ENCODE assay signal across 24 cellular contexts in the genomic region with DNA sequence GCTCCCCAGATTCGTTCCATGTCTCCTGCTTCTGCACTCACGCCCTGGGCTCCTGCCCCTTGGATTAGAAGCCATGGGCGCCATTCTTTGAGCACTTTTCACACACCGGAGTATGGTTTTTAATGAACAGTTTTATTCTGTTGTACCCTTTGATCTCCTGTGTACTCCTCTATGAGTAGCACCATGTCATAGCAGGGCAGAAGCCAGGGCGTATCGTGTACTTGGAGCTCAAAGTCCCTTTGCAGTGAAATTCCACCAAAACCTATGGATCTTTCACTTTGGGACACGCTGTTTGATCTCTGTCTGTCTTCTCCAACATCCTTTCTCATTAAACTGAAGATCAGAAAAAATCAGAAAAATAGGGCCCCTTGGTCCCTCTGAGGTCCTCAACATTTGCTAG.
"Had no signal": no experiment of that assay in that cellular context is flagged by ENCODE, and none has a peak within 500 bp of the region (broad histone marks: within the 10 kb centered on the region; RNA-seq: fewer than 3 reads in every experiment).

No MANE protein-coding gene starts in this region.

- DNase-seq: activated B cell treated with CpG ODN at 0.5 μM for 24 hours; activated CD4-positive, alpha-beta T cell treated with anti-CD3 and anti-CD28 coated beads for 1 hour; activated CD4-positive, alpha-beta T cell treated with anti-CD3 and anti-CD28 coated beads, Interleukin-2, amount 10 ng/mL, durations not matched to agents 24 days and 14 days; activated CD4-positive, alpha-beta T cell treated with anti-CD3 and anti-CD28 coated beads, Interleukin-2, amount 50 U/mL, for 48 hours; activated CD8-positive, alpha-beta memory T cell treated with anti-CD3 and anti-CD28 coated beads, Interleukin-2, amount 10 ng/mL, durations not matched to agents 7 days and 5 days; activated effector memory CD4-positive, alpha-beta T cell treated with anti-CD3 and anti-CD28 coated beads, Interleukin-2, amount 50 U/mL, for 16 hours; activated naive CD4-positive, alpha-beta T cell treated with Interleukin-2 at 50 U/mL for 16 hours; activated naive CD8-positive, alpha-beta T cell treated with anti-CD3 and anti-CD28 coated beads, Interleukin-2, amount 50 U/mL, for 24 hours; activated T-cell treated with anti-CD3 and anti-CD28 coated beads, Interleukin-2, amount 50 U/mL, for 24 hours; amniotic stem cell; body of pancreas; central memory CD4-positive, alpha-beta T cell; KG1; NCI-H1092; NCI-H2107; NCI-H2171 treated with DMSO at 0.1 percent for 48 hours; NCI-H226; NCI-H524; PC-9; T-helper 17 cell; T-helper 9 cell had no signal

- H3K27me3 Mint-ChIP-seq: activated B cell treated with CpG ODN at 0.5 μM for 24 hours; activated CD4-positive, alpha-beta T cell treated with anti-CD3 and anti-CD28 coated beads, Interleukin-2, amount 10 ng/mL, durations not matched to agents 24 days and 14 days; activated CD8-positive, alpha-beta memory T cell treated with anti-CD3 and anti-CD28 coated beads, Interleukin-2, amount 10 ng/mL, durations not matched to agents 7 days and 5 days; activated naive CD8-positive, alpha-beta T cell treated with anti-CD3 and anti-CD28 coated beads, Interleukin-2, amount 50 U/mL, for 24 hours; activated T-cell treated with anti-CD3 and anti-CD28 coated beads, Interleukin-2, amount 50 U/mL, for 24 hours; T-helper 17 cell had no signal

- H3K27ac Mint-ChIP-seq: activated B cell treated with CpG ODN at 0.5 μM for 24 hours; activated CD4-positive, alpha-beta T cell treated with anti-CD3 and anti-CD28 coated beads, Interleukin-2, amount 10 ng/mL, durations not matched to agents 24 days and 14 days; activated CD8-positive, alpha-beta memory T cell treated with anti-CD3 and anti-CD28 coated beads, Interleukin-2, amount 10 ng/mL, durations not matched to agents 7 days and 5 days; activated naive CD8-positive, alpha-beta T cell treated with anti-CD3 and anti-CD28 coated beads, Interleukin-2, amount 50 U/mL, for 24 hours; activated T-cell treated with anti-CD3 and anti-CD28 coated beads, Interleukin-2, amount 50 U/mL, for 24 hours; activated T-helper 1 cell treated with anti-CD3 and anti-CD28 coated beads, Interleukin-12 subunit alpha, Interleukin-12 subunit beta, Interleukin-2, Interleukin-4 antibody, amounts not matched to agents 30 ng/mL and 10 ng/mL and 1 ng/mL, durations not matched to agents 14 hours and 24 hours and 36 hours; T-helper 17 cell had no signal

- H3K27ac ChIP-seq: ascending aorta, body of pancreas, PC-9 had no signal

- H3K9me3 ChIP-seq: ascending aorta, body of pancreas had no signal

- H3K36me3 Mint-ChIP-seq: activated CD8-positive, alpha-beta memory T cell treated with anti-CD3 and anti-CD28 coated beads, Interleukin-2, amount 10 ng/mL, durations not matched to agents 7 days and 5 days; activated naive CD4-positive, alpha-beta T cell treated with anti-CD3 and anti-CD28 coated beads, Interleukin-2, amount 50 U/mL, for 72 hours had no signal

- H3K4me3 Mint-ChIP-seq: activated B cell treated with CpG ODN at 0.5 μM for 24 hours; activated CD4-positive, alpha-beta T cell treated with anti-CD3 and anti-CD28 coated beads, Interleukin-2, amount 10 ng/mL, durations not matched to agents 24 days and 14 days; activated CD8-positive, alpha-beta memory T cell treated with anti-CD3 and anti-CD28 coated beads, Interleukin-2, amount 10 ng/mL, durations not matched to agents 7 days and 5 days; activated naive CD8-positive, alpha-beta T cell treated with anti-CD3 and anti-CD28 coated beads, Interleukin-2, amount 50 U/mL, for 24 hours; activated T-cell treated with anti-CD3 and anti-CD28 coated beads, Interleukin-2, amount 50 U/mL, for 24 hours; activated T-helper 1 cell treated with anti-CD3 and anti-CD28 coated beads, Interleukin-12 subunit alpha, Interleukin-12 subunit beta, Interleukin-2, Interleukin-4 antibody, amounts not matched to agents 30 ng/mL and 10 ng/mL and 1 ng/mL, durations not matched to agents 14 hours and 24 hours and 36 hours; T-helper 17 cell had no signal

- H3K9me3 Mint-ChIP-seq: activated B cell treated with CpG ODN at 0.5 μM for 24 hours; activated CD4-positive, alpha-beta T cell treated with anti-CD3 and anti-CD28 coated beads, Interleukin-2, amount 10 ng/mL, durations not matched to agents 24 days and 14 days; activated naive CD4-positive, alpha-beta T cell treated with anti-CD3 and anti-CD28 coated beads, Interleukin-2, amount 50 U/mL, for 72 hours; activated naive CD8-positive, alpha-beta T cell treated with anti-CD3 and anti-CD28 coated beads, Interleukin-2, amount 50 U/mL, for 24 hours; activated T-cell treated with anti-CD3 and anti-CD28 coated beads, Interleukin-2, amount 50 U/mL, for 24 hours; activated T-helper 1 cell treated with anti-CD3 and anti-CD28 coated beads, Interleukin-12 subunit alpha, Interleukin-12 subunit beta, Interleukin-2, Interleukin-4 antibody, amounts not matched to agents 30 ng/mL and 10 ng/mL and 1 ng/mL, durations not matched to agents 14 hours and 24 hours and 36 hours had no signal

- H3K27me3 ChIP-seq: ascending aorta, body of pancreas had no signal

- H3K36me3 ChIP-seq: ascending aorta had no signal

- H3K4me1 Mint-ChIP-seq: activated CD4-positive, alpha-beta T cell treated with anti-CD3 and anti-CD28 coated beads, Interleukin-2, amount 10 ng/mL, durations not matched to agents 24 days and 14 days; activated CD8-positive, alpha-beta memory T cell treated with anti-CD3 and anti-CD28 coated beads, Interleukin-2, amount 10 ng/mL, durations not matched to agents 7 days and 5 days had no signal

- H3K4me1 ChIP-seq: ascending aorta, body of pancreas had no signal

- ATAC-seq: activated CD8-positive, alpha-beta memory T cell treated with anti-CD3 and anti-CD28 coated beads, Interleukin-2, amount 10 ng/mL, durations not matched to agents 7 days and 5 days; activated naive CD4-positive, alpha-beta T cell treated with anti-CD3 and anti-CD28 coated beads, Interleukin-2, amount 50 U/mL, for 72 hours; activated naive CD8-positive, alpha-beta T cell treated with anti-CD3 and anti-CD28 coated beads, Interleukin-2, amount 50 U/mL, for 24 hours; body of pancreas; T-helper 17 cell had no signal

- H3K4me3 ChIP-seq: ascending aorta, body of pancreas, PC-9 had no signal
